ENCODE assay signal across 1 cellular context in the genomic region with DNA sequence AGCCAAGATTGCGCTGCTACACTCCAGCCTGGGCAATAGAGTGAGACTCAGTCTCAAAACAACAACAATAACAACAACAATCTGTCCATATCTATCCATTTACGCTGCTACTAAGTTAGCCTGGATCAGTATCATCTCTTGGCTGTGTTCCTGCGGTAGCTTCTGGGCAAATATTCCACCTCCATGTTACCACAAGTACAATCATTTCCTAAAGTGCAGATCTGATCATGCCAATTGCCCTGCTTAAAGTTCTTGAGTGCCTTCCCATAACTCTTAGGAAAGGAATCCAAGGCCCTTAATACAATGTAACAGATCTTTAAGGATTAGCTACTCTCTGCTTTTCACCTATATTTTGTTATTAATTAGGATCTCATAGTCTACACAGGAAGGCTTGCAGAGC.
TF ChIP-seq lines count a peak whose summit lies in the region.

No MANE protein-coding gene starts in this region.

TF ChIP-seq in GM23338, 12 proteins besides CTCF, POLR2A, EP300 and RAD21:
- TF ChIP-seq POLR2AphosphoS5 (IDR thresholded peaks at IDR 0.05; ENCODE audit: low read depth) (no peak), JUNB (IDR thresholded peaks at IDR 0.05; ENCODE audit: unreplicated experiment) (no peak), NANOG (IDR thresholded peaks at IDR 0.05; ENCODE audit: borderline replicate concordance) (no peak), STAT1 (IDR thresholded peaks at IDR 0.05; ENCODE audit: unreplicated experiment) (no peak), EZH2 (IDR thresholded peaks at IDR 0.05; ENCODE audit: low read depth, unreplicated experiment) (no peak), ZNF331 (CRISPR knock-in tag; IDR thresholded peaks at IDR 0.05; ENCODE audit: low read depth) (no peak), REST (IDR thresholded peaks at IDR 0.05; ENCODE audit: unreplicated experiment) (no peak), CREB1 (CRISPR knock-in tag; IDR thresholded peaks at IDR 0.05; ENCODE audit: low read depth) (no peak), EZH2phosphoT487 (IDR thresholded peaks at IDR 0.05; ENCODE audit: unreplicated experiment) (no peak), ZNF462 (CRISPR knock-in tag; IDR thresholded peaks at IDR 0.05) (no peak), ZNF114 (CRISPR knock-in tag; IDR thresholded peaks at IDR 0.05) (no peak)
- TF ChIP-seq, protein P1, sequence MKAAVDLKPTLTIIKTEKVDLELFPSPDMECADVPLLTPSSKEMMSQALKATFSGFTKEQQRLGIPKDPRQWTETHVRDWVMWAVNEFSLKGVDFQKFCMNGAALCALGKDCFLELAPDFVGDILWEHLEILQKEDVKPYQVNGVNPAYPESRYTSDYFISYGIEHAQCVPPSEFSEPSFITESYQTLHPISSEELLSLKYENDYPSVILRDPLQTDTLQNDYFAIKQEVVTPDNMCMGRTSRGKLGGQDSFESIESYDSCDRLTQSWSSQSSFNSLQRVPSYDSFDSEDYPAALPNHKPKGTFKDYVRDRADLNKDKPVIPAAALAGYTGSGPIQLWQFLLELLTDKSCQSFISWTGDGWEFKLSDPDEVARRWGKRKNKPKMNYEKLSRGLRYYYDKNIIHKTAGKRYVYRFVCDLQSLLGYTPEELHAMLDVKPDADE (IDR thresholded peaks at IDR 0.05), result no peak
